ENCODE assay signal across 20 cellular contexts in genomic region chr6:29968905-29969304, GRCh38. TPM values are rescaled to one million over a fixed set of nuclear protein-coding genes. Genes with fewer than 3 reads are reported as not detected.
DNase-seq lines count a peak whose midpoint lies in the region; ATAC-seq, FAIRE-seq and TF ChIP-seq lines count a peak whose summit lies in the region.
"Had no signal": no experiment of that assay in that cellular context is flagged by ENCODE, and none has a peak within 500 bp of the region (broad histone marks: within the 10 kb centered on the region; RNA-seq: fewer than 3 reads in every experiment).

No MANE protein-coding gene starts in this region.

- H3K27me3 ChIP-seq in Panc1 (ENCODE audit: control insufficient read depth, insufficient read depth, low read length) (no peaks in the 10 kb centered on the region), H1 (replicated peaks in 1 of 4; ENCODE audit: control insufficient read depth in 3 of 4, extremely low read depth in 1 of 4, insufficient read depth in 3 of 4, low read length in 3 of 4) (no peaks in the 10 kb centered on the region; a peak in 2 of 7 replicates), PC-9 (ENCODE audit: insufficient read depth, low read depth) (no peaks in the 10 kb centered on the region)

- no peaks in the 10 kb centered on the region for H3K9me2 ChIP-seq in PC-9 (ENCODE audit: insufficient read depth)

- H3K27ac ChIP-seq in Panc1 (ENCODE audit: low read length) = peak overlapping the region; percentile 63; the same call in 1 of the 2 replicates
- H3K27ac ChIP-seq in H1 (ENCODE audit: low read depth, low read length) = no peak overlapping the region
- H3K27ac ChIP-seq in PC-9 = no peak overlapping the region
- H3K27ac ChIP-seq: BLaER1 treated with 17β-estradiol and CSF1 and Interleukin-3, amounts not matched to agents 10 nM and 100 nM; C4-2B had no signal

- H3K4me1 ChIP-seq in Panc1 (ENCODE audit: control insufficient read depth, insufficient read depth, low read length) (peaks cover 37% of the 10 kb centered on the region), H1 (replicated peaks in 1 of 4; ENCODE audit: control insufficient read depth in 3 of 4, insufficient read depth in 4 of 4, low read length in 3 of 4) (peaks cover 7 to 17% (median 12%) of the 10 kb centered on the region in 4 experiments), PC-9 (replicated peaks; ENCODE audit: insufficient read depth) (peaks cover 46% of the 10 kb centered on the region)

- ATAC-seq in Panc1 = no peak
- ATAC-seq: CD8-positive, alpha-beta T cell had no signal

- CTCF ChIA-PET in Panc1 (lab: Charles Lee) = no interaction called here
- CTCF ChIA-PET in H1 (lab: Charles Lee; ENCODE audit: partially characterized antibody) = interaction anchor here (0.7 to 0.8 kb wide), 2 partner anchors 9 to 121 kb away, joined by 3 to 5 read pairs; no protein-coding TSS in a partner anchor
- CTCF ChIA-PET in PC-9 (lab: Charles Lee) = no interaction called here

- no peak overlapping the region for H2BK5ac ChIP-seq in H1 (ENCODE audit: low read depth, low read length)

- H3K4me3 ChIP-seq in Panc1 (ENCODE audit: low read depth in 2 of 2, low read length in 2 of 2) (no peak overlapping the region), H1 (ENCODE audit: extremely low read depth in 1 of 4, insufficient read depth in 2 of 4, low read depth in 3 of 4, low read length in 4 of 4) (no peak overlapping the region), PC-9 (no peak overlapping the region)
- H3K4me3 ChIP-seq: BLaER1 treated with 17β-estradiol and CSF1 and Interleukin-3, amounts not matched to agents 10 nM and 100 nM had no signal

- no peak overlapping the region for H4K91ac ChIP-seq in H1 (replicated peaks; ENCODE audit: insufficient read length, low read length)

- no peak overlapping the region for H3K23ac ChIP-seq in H1 (ENCODE audit: insufficient read length)

- H3K4ac ChIP-seq in H1 (replicated peaks; ENCODE audit: insufficient read length, low read depth, low read length) = no peak overlapping the region

- peak; percentile 34 for DNase-seq in NCI-H69 (lab: John Stamatoyannopoulos, UW)
- no peak for DNase-seq in Panc1 (ENCODE audit: low read depth, low spot score)
- DNase-seq in H1 (ENCODE audit: low read depth in 1 of 2, low spot score in 2 of 2) = no peak
- DNase-seq in PC-9 = no peak
- DNase-seq in H54 (ENCODE audit: insufficient read length, low spot score) = no peak
- no peak for DNase-seq in iPS-NIHi7 (ENCODE audit: extremely low spot score)
- DNase-seq: 8988T; AML-193; Caco-2; CD4-positive, alpha-beta T cell; CD8-positive, alpha-beta T cell; DMS79 treated with DMSO at 0.1 percent for 48 hours; GF-D8 had no signal

- peaks cover 37% of the 10 kb centered on the region for H3F3A ChIP-seq in PC-9 (ENCODE audit: insufficient read depth, low read depth)

- H3K79me1 ChIP-seq in H1 (ENCODE audit: low read depth, low read length) = no peaks in the 10 kb centered on the region

- H2BK12ac ChIP-seq in H1 (ENCODE audit: low read depth, low read length) = 0 out of 2 replicates have a peak overlapping the region, but pooled peaks have one; percentile 84

- in situ Hi-C loops in Panc1 (cut with HindIII; ENCODE audit: low pct_unique_long_range_greater_than_20kb, low sequenced_read_pairs) = no loop called here

- no peaks in the 10 kb centered on the region for H3K79me2 ChIP-seq in H1 (ENCODE audit: control insufficient read depth in 1 of 2, insufficient read depth in 2 of 2, low read length in 2 of 2)
- no peaks in the 10 kb centered on the region for H3K79me2 ChIP-seq in PC-9 (ENCODE audit: low read depth)

- FAIRE-seq in H1 (lab: Jason Lieb, UNC) = no peak
- FAIRE-seq in H54 (lab: Jason Lieb, UNC) = no peak
- FAIRE-seq: A204.1, D721Med, G401.6, GM12891, GM19239 had no signal

- 95% methylated on average over 2 of the region's 2 CpGs; no CpG with 5 or more reads in 1 of the 2 experiments for WGBS in H1 (ENCODE audit: extremely low coverage in 1 of 2, insufficient coverage in 1 of 2, insufficient read length in 1 of 2, insufficient replicate concordance in 2 of 2, low coverage in 1 of 2, low lambda C conversion rate in 2 of 2, missing lambda C conversion rate in 1 of 2), 2 experiments

- no peak overlapping the region for H4K8ac ChIP-seq in H1 (ENCODE audit: extremely low read depth, insufficient read depth, low read length)

- no peak for TF ChIP-seq POLR2A in H1 (IDR thresholded peaks at IDR 0.05; ENCODE audit: control extremely low read depth in 1 of 2, low read depth in 2 of 2, low read length in 2 of 2)
- no peak for TF ChIP-seq POLR2A in H54 (IDR thresholded peaks at IDR 0.05; ENCODE audit: low read depth, low read length)

- no peak overlapping the region for H3K14ac ChIP-seq in H1 (ENCODE audit: insufficient read length)

- H4K5ac ChIP-seq in H1 (ENCODE audit: insufficient read length, low read depth, low read length) = no peak overlapping the region

- POLR2A ChIA-PET in Panc1 (lab: Charles Lee) = no interaction called here
- POLR2A ChIA-PET in H1 (lab: Charles Lee; ENCODE audit: partially characterized antibody) = interaction anchor here (0.8 kb wide), 1 partner anchor 238 kb away, joined by 3 read pairs; no protein-coding TSS in a partner anchor
- POLR2A ChIA-PET in PC-9 (lab: Charles Lee; ENCODE audit: unreplicated experiment) = no interaction called here

- H2AFZ ChIP-seq in H1 (ENCODE audit: low read length) (no peak overlapping the region), PC-9 (no peak overlapping the region)

- no peak overlapping the region for H3K56ac ChIP-seq in H1 (replicated peaks; ENCODE audit: insufficient read length, low read depth, low read length)

- H4K20me1 ChIP-seq in H1 (replicated peaks in 1 of 2; ENCODE audit: control insufficient read depth in 1 of 2, insufficient read depth in 2 of 2, low read length in 2 of 2) (no peaks in the 10 kb centered on the region), PC-9 (ENCODE audit: insufficient read depth) (no peaks in the 10 kb centered on the region)
- H4K20me1 ChIP-seq: BLaER1 treated with 17β-estradiol and CSF1 and Interleukin-3, amounts not matched to agents 10 nM and 100 nM had no signal

- no peak overlapping the region for H2BK20ac ChIP-seq in H1 (ENCODE audit: low read length)

- H3K4me2 ChIP-seq in H1 (ENCODE audit: insufficient read depth in 1 of 2, low read depth in 2 of 2, low read length in 2 of 2) (no peak overlapping the region), PC-9 (no peak overlapping the region)

- no peak overlapping the region for H3K9ac ChIP-seq in H1 (replicated peaks in 1 of 4; ENCODE audit: extremely low read depth in 1 of 4, low read depth in 3 of 4, low read length in 3 of 4)
- H3K9ac ChIP-seq: BLaER1 treated with 17β-estradiol and CSF1 and Interleukin-3, amounts not matched to agents 10 nM and 100 nM had no signal

- no peak for TF ChIP-seq EP300 in H1 (IDR thresholded peaks at IDR 0.05; ENCODE audit: borderline replicate concordance in 1 of 2, low read depth in 2 of 2, low read length in 2 of 2)

- TF ChIP-seq RAD21 in H1 (IDR thresholded peaks at IDR 0.05 in 1 of 2, conservative IDR thresholded peaks at IDR 0.05 in 1 of 2; ENCODE audit: low read depth in 2 of 2, low read length in 2 of 2) = no peak

- TF ChIP-seq CTCF in Panc1 (IDR thresholded peaks at IDR 0.05) = no peak
- TF ChIP-seq CTCF in H1 (IDR thresholded peaks at IDR 0.05; ENCODE audit: control extremely low read depth in 1 of 3, insufficient read depth in 1 of 3, low read depth in 1 of 3, low read length in 3 of 3) = no peak
- TF ChIP-seq CTCF in PC-9 (conservative IDR thresholded peaks at IDR 0.05) = no peak

- H3K36me3 ChIP-seq in Panc1 (ENCODE audit: control insufficient read depth, insufficient read depth, low read length) (no peaks in the 10 kb centered on the region), H1 (ENCODE audit: control insufficient read depth in 2 of 4, insufficient read depth in 4 of 4, low read length in 3 of 4) (no peaks in the 10 kb centered on the region), PC-9 (ENCODE audit: low read depth) (no peaks in the 10 kb centered on the region)

- H2BK120ac ChIP-seq in H1 (replicated peaks; ENCODE audit: low read depth, low read length) = no peak overlapping the region

- no peak overlapping the region for H3K18ac ChIP-seq in H1 (ENCODE audit: extremely low read depth, low read length)

- BruUV-seq in Panc1 (replicated peaks; lab: Mats Ljungman, UMichigan) (no TSS peak), PC-9 (replicated peaks; lab: Mats Ljungman, UMichigan) (no TSS peak)

- H3K9me3 ChIP-seq in Panc1 (ENCODE audit: control insufficient read depth, insufficient read depth, low read depth, low read length) (no peaks in the 10 kb centered on the region), H1 (ENCODE audit: insufficient read depth in 2 of 2, low read depth in 1 of 2, low read length in 1 of 2) (no peaks in the 10 kb centered on the region), PC-9 (ENCODE audit: insufficient read depth, low read depth) (no peaks in the 10 kb centered on the region)
- H3K9me3 ChIP-seq: BLaER1 treated with 17β-estradiol and CSF1 and Interleukin-3, amounts not matched to agents 10 nM and 100 nM; Caco-2 had no signal

- no peak overlapping the region for H2BK15ac ChIP-seq in H1 (ENCODE audit: low read length)

- peaks cover 3% of the 10 kb centered on the region; the same call in 1 of the 2 replicates for H3K23me2 ChIP-seq in H1 (ENCODE audit: low read depth, low read length)

- intact Hi-C loops in Panc1 (cut with micrococcal nuclease; ENCODE audit: unreplicated experiment) = no loop called here
- intact Hi-C loops in PC-9 (cut with micrococcal nuclease; ENCODE audit: unreplicated experiment) = loop anchor here (5.0 kb wide), 1 partner anchor 98 kb away; the partner anchor contains the start of gene PPP1R11

- H2AK5ac ChIP-seq in H1 (ENCODE audit: low read depth, low read length) = no peak overlapping the region

TF ChIP-seq in H1, 55 proteins besides CTCF, POLR2A, EP300 and RAD21 (continues in another document):
- TF ChIP-seq BRCA1 (IDR thresholded peaks at IDR 0.05; ENCODE audit: low read depth, low read length) (no peak), EGR1 (IDR thresholded peaks at IDR 0.05; ENCODE audit: borderline replicate concordance, low read depth, low read length) (no peak), MAX (IDR thresholded peaks at IDR 0.05) (no peak)

RNA-seq across cellular contexts. Expression of gene HLA-A, which starts 26.6 kb away (rescaled TPM):
- 397 TPM for total RNA-seq in Panc1 (2021; ENCODE audit: unreplicated experiment)
- 603 TPM for polyA plus RNA-seq in Panc1 (2012; ENCODE audit: insufficient read length)
- 221 and 226 TPM in 2 replicates for total RNA-seq in H1 (2021; fragmentation: NEBNext Ultra II Directional; extraction: Animal tissue kit (Norgen Biotek cat#: 25700))
- 474 and 560 TPM in 2 replicates for polyA plus RNA-seq in H1 (2011; rRNA removed)
- polyA plus RNA-seq in H1 (2011; cell fraction: cytosol; rRNA removed) = 548 TPM
- 600 TPM for polyA plus RNA-seq in H1 (2011; cell fraction: nucleus; rRNA removed)
- 259 to 372 TPM (median 349 TPM) in 4 replicates for polyA plus RNA-seq in H1 (2012, experiment 1 of 2)
- polyA plus RNA-seq in H1 (2012, experiment 2 of 2) = 396 TPM
- polyA plus RNA-seq in H1 (2013, experiment 1 of 2) = 562 TPM
- 595 TPM for polyA plus RNA-seq in H1 (2013, experiment 2 of 2)
- polyA minus RNA-seq in H1 (2011; rRNA and poly(A)+ RNA removed) = 167 and 181 TPM in 2 replicates
- polyA minus RNA-seq in H1 (2011; cell fraction: cytosol; rRNA and poly(A)+ RNA removed) = 176 TPM
- polyA minus RNA-seq in H1 (2011; cell fraction: nucleus; rRNA and poly(A)+ RNA removed) = 99.6 TPM
- 168 and 261 TPM in 2 replicates for total RNA-seq in PC-9 (2021)
